In genomic region chr2:60560734-60561649, GRCh38 we compare ENCODE assay signal across 8 cellular contexts. TPM values are rescaled to one million over a fixed set of nuclear protein-coding genes. Genes with fewer than 3 reads are reported as not detected.
DNase-seq lines count a peak whose midpoint lies in the region; ATAC-seq and TF ChIP-seq lines count a peak whose summit lies in the region.

No MANE protein-coding gene starts in this region.

- no peaks in the 10 kb centered on the region for H3K9me3 Mint-ChIP-seq in activated T-helper 2 cell treated with anti-CD3 and anti-CD28 coated beads, Interferon-gamma antibody, Interleukin-2, Interleukin-4, amounts not matched to agents 10 μg/mL and 5 μg/mL and 100 μg/mL, durations not matched to agents 14 hours and 24 hours and 36 hours

- H3K27me3 ChIP-seq in brain microvascular endothelial cell (replicated peaks) = peaks cover 18% of the 10 kb centered on the region

- H3K4me3 ChIP-seq in brain microvascular endothelial cell (ENCODE audit: low read depth, low read length) = no peak overlapping the region

- ATAC-seq in GM21737 (IDR thresholded peaks at IDR 0.05; ENCODE audit: unreplicated experiment) = peak; percentile 57

- no peak overlapping the region for H3K27ac Mint-ChIP-seq in activated T-helper 2 cell treated with anti-CD3 and anti-CD28 coated beads, Interferon-gamma antibody, Interleukin-2, Interleukin-4, amounts not matched to agents 10 μg/mL and 5 μg/mL and 100 μg/mL, durations not matched to agents 14 hours and 24 hours and 36 hours

- H3K36me3 ChIP-seq in brain microvascular endothelial cell (replicated peaks) = no peaks in the 10 kb centered on the region

- DNase-seq in NCI-H510A treated with DMSO at 0.1 percent for 48 hours (lab: John Stamatoyannopoulos, UW) = peak; percentile 55
- no peak for DNase-seq in NCI-H510A (lab: John Stamatoyannopoulos, UW)
- peak; percentile 91 for DNase-seq in MV-4-11 (lab: John Stamatoyannopoulos, UW)
- no peak for DNase-seq in brain microvascular endothelial cell
- DNase-seq in myocyte (ENCODE audit: low read depth) = peak; percentile 44
- no peak for DNase-seq in activated T-helper 2 cell treated with anti-CD3 and anti-CD28 coated beads, Interferon-gamma antibody, Interleukin-2, Interleukin-4, amounts not matched to agents 10 μg/mL and 5 μg/mL and 100 μg/mL, durations not matched to agents 14 hours and 24 hours and 36 hours (ENCODE audit: low spot score)
- DNase-seq in activated CD4-positive, alpha-beta T cell treated with anti-CD3 and anti-CD28 coated beads, Interleukin-2, amount 50 U/mL, for 48 hours = no peak

- no peaks in the 10 kb centered on the region for H3K36me3 Mint-ChIP-seq in activated T-helper 2 cell treated with anti-CD3 and anti-CD28 coated beads, Interferon-gamma antibody, Interleukin-2, Interleukin-4, amounts not matched to agents 10 μg/mL and 5 μg/mL and 100 μg/mL, durations not matched to agents 14 hours and 24 hours and 36 hours (ENCODE audit: low read depth)

- no peak overlapping the region for H3K27ac ChIP-seq in brain microvascular endothelial cell

- peaks cover 67% of the 10 kb centered on the region for H3K27me3 Mint-ChIP-seq in activated T-helper 2 cell treated with anti-CD3 and anti-CD28 coated beads, Interferon-gamma antibody, Interleukin-2, Interleukin-4, amounts not matched to agents 10 μg/mL and 5 μg/mL and 100 μg/mL, durations not matched to agents 14 hours and 24 hours and 36 hours (ENCODE audit: low read depth)

- H3K4me3 Mint-ChIP-seq in activated T-helper 2 cell treated with anti-CD3 and anti-CD28 coated beads, Interferon-gamma antibody, Interleukin-2, Interleukin-4, amounts not matched to agents 10 μg/mL and 5 μg/mL and 100 μg/mL, durations not matched to agents 14 hours and 24 hours and 36 hours (ENCODE audit: low read depth) = no peak overlapping the region

- intact Hi-C loops in activated T-helper 2 cell treated with anti-CD3 and anti-CD28 coated beads, Interferon-gamma antibody, Interleukin-2, Interleukin-4, amounts not matched to agents 10 μg/mL and 5 μg/mL and 100 μg/mL, durations not matched to agents 14 hours and 24 hours and 36 hours (cut with micrococcal nuclease) = loop anchor here (2.0 kb wide), 1 partner anchor 20 kb away; no protein-coding TSS in a partner anchor

- peaks cover 11% of the 10 kb centered on the region for H3K4me1 Mint-ChIP-seq in activated T-helper 2 cell treated with anti-CD3 and anti-CD28 coated beads, Interferon-gamma antibody, Interleukin-2, Interleukin-4, amounts not matched to agents 10 μg/mL and 5 μg/mL and 100 μg/mL, durations not matched to agents 14 hours and 24 hours and 36 hours (ENCODE audit: low read depth)

- in situ Hi-C loops in brain microvascular endothelial cell (cut with HindIII; ENCODE audit: low pct_ligation_motif_present, low sequenced_read_pairs) = no loop called here

- peak; percentile 69 for TF ChIP-seq CTCF in brain microvascular endothelial cell (IDR thresholded peaks at IDR 0.05; ENCODE audit: low read depth, low read length, missing control alignments)

RNA-seq across cellular contexts. Expression of gene BCL11A, which starts 7.5 kb away (rescaled TPM):
- total RNA-seq in myocyte = 0.11 and 0.57 TPM in 2 replicates
- 0.04 TPM for polyA plus RNA-seq in myocyte (2012)
- total RNA-seq in activated T-helper 2 cell treated with anti-CD3 and anti-CD28 coated beads, Interferon-gamma antibody, Interleukin-2, Interleukin-4, amounts not matched to agents 10 μg/mL and 5 μg/mL and 100 μg/mL, durations not matched to agents 14 hours and 24 hours and 36 hours = 0.21 TPM in 2 replicates

Comparison
In these comparisons a context has a peak if more than half of its experiments do, and no peak if none do; other contexts are left out.
1. DNase-seq: peak in NCI-H510A treated with DMSO at 0.1 percent for 48 hours (single experiment), MV-4-11 (single experiment) and myocyte (single experiment); none in NCI-H510A (single experiment), brain microvascular endothelial cell (single experiment), activated T-helper 2 cell treated with anti-CD3 and anti-CD28 coated beads, Interferon-gamma antibody, Interleukin-2, Interleukin-4, amounts not matched to agents 10 μg/mL and 5 μg/mL and 100 μg/mL, durations not matched to agents 14 hours and 24 hours and 36 hours (single experiment) and activated CD4-positive, alpha-beta T cell treated with anti-CD3 and anti-CD28 coated beads, Interleukin-2, amount 50 U/mL, for 48 hours (0 of 2).